Comparison of ENCODE assay signal across 19 cellular contexts in the genomic region with DNA sequence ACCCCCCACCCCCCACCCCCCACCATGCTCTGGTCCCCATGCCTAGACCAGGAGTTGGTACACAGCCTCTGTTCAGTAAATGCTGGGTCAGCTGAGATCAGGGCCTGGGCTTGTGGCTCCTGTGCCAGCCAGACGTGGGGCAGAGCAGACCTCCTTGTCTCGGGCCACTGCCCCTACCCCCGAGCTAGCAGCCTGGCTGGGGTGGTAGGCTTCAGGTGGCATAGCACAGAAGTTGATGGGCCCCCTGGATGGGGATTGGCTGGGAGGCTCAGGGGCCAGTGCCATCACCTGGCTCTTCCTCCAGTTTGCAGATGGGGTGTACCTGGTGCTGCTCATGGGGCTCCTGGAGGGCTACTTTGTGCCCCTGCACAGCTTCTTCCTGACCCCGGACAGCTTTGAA.
"Had no signal": no experiment of that assay in that cellular context is flagged by ENCODE, and none has a peak within 500 bp of the region (broad histone marks: within the 10 kb centered on the region; RNA-seq: fewer than 3 reads in every experiment).

No MANE protein-coding gene starts in this region.

- H3K36me3 ChIP-seq: gastrocnemius medialis had no signal

- ATAC-seq: gastrocnemius medialis, heart right ventricle, left cardiac atrium, left lung, left ventricle myocardium superior, mucosa of descending colon had no signal

- H3K4me3 ChIP-seq: coronary artery, dorsolateral prefrontal cortex, esophagus squamous epithelium, gastrocnemius medialis, heart right ventricle, left lung, lower lobe of right lung, mucosa of descending colon had no signal

- DNase-seq: dermis blood vessel endothelial cell; dorsolateral prefrontal cortex; effector CD4-positive, alpha-beta T cell; effector memory CD4-positive, alpha-beta T cell; esophagus squamous epithelium; foreskin fibroblast; foreskin melanocyte; gastrocnemius medialis; glutamatergic neuron; head of caudate nucleus; heart right ventricle; hippocampal formation; left cardiac atrium; left lung; left ventricle myocardium superior; lower lobe of right lung; mesenchymal stem cell; mucosa of descending colon had no signal

- H3K4me1 ChIP-seq: gastrocnemius medialis, left lung, lower lobe of right lung had no signal

- H3K27ac ChIP-seq: coronary artery, dorsolateral prefrontal cortex, gastrocnemius medialis, left lung, lower lobe of right lung had no signal

- H3K9me3 ChIP-seq: esophagus squamous epithelium, gastrocnemius medialis, heart right ventricle, left lung, lower lobe of right lung, mucosa of descending colon had no signal

- H3K27me3 ChIP-seq: dorsolateral prefrontal cortex, esophagus squamous epithelium, gastrocnemius medialis, heart right ventricle, left lung had no signal
